ENCODE assay signal across 24 cellular contexts in genomic region chr11:19525714-19526113, GRCh38.
DNase-seq lines count a peak whose midpoint lies in the region; ATAC-seq and TF ChIP-seq lines count a peak whose summit lies in the region.
"Had no signal": no experiment of that assay in that cellular context is flagged by ENCODE, and none has a peak within 500 bp of the region (broad histone marks: within the 10 kb centered on the region; RNA-seq: fewer than 3 reads in every experiment).

No MANE protein-coding gene starts in this region.

- H3K36me3 ChIP-seq in GM23338 (ENCODE audit: insufficient read depth): no peaks in the 10 kb centered on the region
- H3K36me3 ChIP-seq: SJCRH30 had no signal

- H3F3A ChIP-seq in GM23338 (replicated peaks; ENCODE audit: low read depth): no peaks in the 10 kb centered on the region

- H3K27ac ChIP-seq in GM23338 (ENCODE audit: low read depth) (no peak overlapping the region), adipose tissue (ENCODE audit: low read depth, low read length) (peak overlapping the region; percentile 12)
- H3K27ac ChIP-seq: A549, C4-2B, GM23248, SJCRH30 had no signal

- H3K27me3 ChIP-seq in GM23338 (ENCODE audit: insufficient read depth): no peaks in the 10 kb centered on the region
- H3K27me3 ChIP-seq: SJCRH30 had no signal

- no peaks in the 10 kb centered on the region for H3K36me3 Mint-ChIP-seq in GM23338 (ENCODE audit: low read depth)
- H3K36me3 Mint-ChIP-seq: CD8-positive, alpha-beta T cell had no signal

- H3K27me3 Mint-ChIP-seq in GM23338 (ENCODE audit: insufficient read depth, low read depth, poor library complexity): peaks cover 5% of the 10 kb centered on the region

- peaks cover 25% of the 10 kb centered on the region for H3K4me1 Mint-ChIP-seq in GM23338

- H3K4me3 Mint-ChIP-seq in GM23338: no peak overlapping the region
- H3K4me3 Mint-ChIP-seq: CD8-positive, alpha-beta T cell had no signal

- 74 to 88% (median 75%) methylated on average over 5 of the region's 5 CpGs for WGBS in adipose tissue, 3 donors

- no peaks in the 10 kb centered on the region for H3K79me2 ChIP-seq in GM23338 (replicated peaks; ENCODE audit: insufficient read depth)

- peaks cover 9% of the 10 kb centered on the region; the same call in 1 of the 2 replicates for H3K4me1 ChIP-seq in GM23338 (ENCODE audit: insufficient read depth)

- H3K27ac Mint-ChIP-seq in GM23338: no peak overlapping the region
- H3K27ac Mint-ChIP-seq: CD8-positive, alpha-beta T cell had no signal

- no peak overlapping the region for H3K4me3 ChIP-seq in GM23338
- H3K4me3 ChIP-seq: A549, GM23248, SJCRH30 had no signal

- H3K9me2 ChIP-seq in GM23338 (ENCODE audit: insufficient read depth): peaks cover 26% of the 10 kb centered on the region

- TF ChIP-seq CTCF in GM23338 (conservative IDR thresholded peaks at IDR 0.05; ENCODE audit: low read depth in 2 of 2): no peak

- no peak overlapping the region for H2AFZ ChIP-seq in GM23338
- H2AFZ ChIP-seq: GM23248 had no signal

- ATAC-seq in GM23338 (peak; percentile 31; the same call in 2 of the 3 replicates), GM21526 (IDR thresholded peaks at IDR 0.05; ENCODE audit: low FRiP score, unreplicated experiment) (no peak)
- ATAC-seq: A549; CD8-positive, alpha-beta T cell; SK-N-SH treated with all-trans-retinoic acid at 6 μM for 48 hours had no signal

- peak overlapping the region; percentile 57; the same call in 1 of the 2 replicates for H3K4me2 ChIP-seq in GM23338
- H3K4me2 ChIP-seq: A549 had no signal

- no peaks in the 10 kb centered on the region for H3K9me3 Mint-ChIP-seq in GM23338
- H3K9me3 Mint-ChIP-seq: CD8-positive, alpha-beta T cell had no signal

- DNase-seq in GM23338 (ENCODE audit: low spot score) (peak; percentile 13), iPS-NIHi11 (ENCODE audit: low spot score) (peak; percentile 34), SHP77 (lab: John Stamatoyannopoulos, UW) (no peak), D341Med (ENCODE audit: low spot score) (no peak), superior temporal gyrus (ENCODE audit: extremely low spot score) (no peak)
- DNase-seq: AML-193; CD8-positive, alpha-beta T cell; DMS153; DND-41; GM23248; HCEC 1CT; KBM-7; MV-4-11; NCI-H1105; NCI-H1436 treated with DMSO at 0.1 percent for 48 hours; NCI-H187 treated with DMSO at 0.1 percent for 48 hours; NCI-H524 treated with DMSO at 0.1 percent for 48 hours; NCI-H774; SJCRH30 had no signal

- H4K20me1 ChIP-seq in GM23338 (replicated peaks; ENCODE audit: insufficient read depth): no peaks in the 10 kb centered on the region

TF ChIP-seq in GM23338, 12 proteins besides CTCF, POLR2A, EP300 and RAD21:
- TF ChIP-seq ZNF462 (CRISPR knock-in tag; IDR thresholded peaks at IDR 0.05) (0 out of 2 replicates have a peak, but pooled peaks have one; percentile 9), JUNB (IDR thresholded peaks at IDR 0.05; ENCODE audit: unreplicated experiment) (no peak), STAT1 (IDR thresholded peaks at IDR 0.05; ENCODE audit: unreplicated experiment) (no peak)
TF ChIP-seq in GM23338: peak in this region for 1.

Comparison
In these comparisons a context has a peak if more than half of its experiments do, and no peak if none do; other contexts are left out.
1. DNase-seq: peak in GM23338 (single experiment) and iPS-NIHi11 (single experiment); none in SHP77 (0 of 2), D341Med (single experiment) and superior temporal gyrus (single experiment).